ENCODE assay signal across 21 cellular contexts in genomic region chrX:33133320-33133719, GRCh38.
DNase-seq lines count a peak whose midpoint lies in the region; ATAC-seq and TF ChIP-seq lines count a peak whose summit lies in the region.
"Had no signal": no experiment of that assay in that cellular context is flagged by ENCODE, and none has a peak within 500 bp of the region (broad histone marks: within the 10 kb centered on the region; RNA-seq: fewer than 3 reads in every experiment).

No MANE protein-coding gene starts in this region.

- no peak overlapping the region for H3K27ac ChIP-seq in OCI-LY7 (ENCODE audit: low read depth, low read length, poor library complexity, severe bottlenecking)
- no peak overlapping the region for H3K27ac ChIP-seq in mammary epithelial cell (ENCODE audit: insufficient read depth, low read depth, low read length)
- H3K27ac ChIP-seq: BLaER1 treated with 17β-estradiol and CSF1 and Interleukin-3, amounts not matched to agents 10 nM and 100 nM had no signal

- no peak overlapping the region; the same call in 1 of the 2 replicates for H3K4me2 ChIP-seq in OCI-LY7 (ENCODE audit: low read length)
- H3K4me2 ChIP-seq in skeletal muscle satellite cell (ENCODE audit: low read length) = peak overlapping the region; percentile 36
- H3K4me2 ChIP-seq in mammary epithelial cell (ENCODE audit: insufficient read depth, low read depth, low read length) = no peak overlapping the region
- H3K4me2 ChIP-seq: BLaER1 treated with 17β-estradiol and CSF1 and Interleukin-3, amounts not matched to agents 10 nM and 100 nM; GM23338 had no signal

- no peaks in the 10 kb centered on the region for H4K20me1 ChIP-seq in OCI-LY7 (ENCODE audit: insufficient read depth, low read length)
- H4K20me1 ChIP-seq in mammary epithelial cell (ENCODE audit: insufficient read depth, low read length) = no peaks in the 10 kb centered on the region
- H4K20me1 ChIP-seq: BLaER1 treated with 17β-estradiol and CSF1 and Interleukin-3, amounts not matched to agents 10 nM and 100 nM had no signal

- H3K27ac Mint-ChIP-seq in stimulated activated memory B cell treated with anti-CD40 and anti-IgM and Interleukin-4, amounts not matched to agents 10 μg/mL and 1 μg/mL and 100 μg/mL, for 72 hours = no peak overlapping the region
- H3K27ac Mint-ChIP-seq: CD4-positive, alpha-beta memory T cell; GM23338; IgD-negative memory B cell had no signal

- POLR2A ChIA-PET in OCI-LY7 (lab: Charles Lee) = interaction anchor here (0.5 to 1.0 kb wide), 2 partner anchors 10 to 32 kb away, joined by 3 to 4 read pairs; no protein-coding TSS in a partner anchor

- H3K36me3 Mint-ChIP-seq in stimulated activated memory B cell treated with anti-CD40 and anti-IgM and Interleukin-4, amounts not matched to agents 10 μg/mL and 1 μg/mL and 100 μg/mL, for 72 hours = no peaks in the 10 kb centered on the region
- H3K36me3 Mint-ChIP-seq: CD4-positive, alpha-beta memory T cell; IgD-negative memory B cell had no signal

- TF ChIP-seq CTCF in OCI-LY7 (conservative IDR thresholded peaks at IDR 0.05; ENCODE audit: low read length) (no peak), mammary epithelial cell (conservative IDR thresholded peaks at IDR 0.05 in 1 of 2, IDR thresholded peaks at IDR 0.05 in 1 of 2; ENCODE audit: extremely low read depth in 1 of 2, insufficient read depth in 1 of 2, low read depth in 1 of 2, low read length in 2 of 2) (no peak)

- no peaks in the 10 kb centered on the region for H3K9me2 ChIP-seq in OCI-LY7 (ENCODE audit: insufficient read depth, low read length)

- BruUV-seq in OCI-LY7 (replicated peaks; lab: Mats Ljungman, UMichigan) = no TSS peak
- no TSS peak for BruUV-seq in mammary epithelial cell (replicated peaks; lab: Mats Ljungman, UMichigan)

- DNase-seq in NCI-H510A treated with DMSO at 0.1 percent for 48 hours (lab: John Stamatoyannopoulos, UW) = peak; percentile 6
- no peak for DNase-seq in NCI-H510A (lab: John Stamatoyannopoulos, UW)
- no peak for DNase-seq in OCI-LY7 (ENCODE audit: low spot score)
- peak; percentile 14 for DNase-seq in iris pigment epithelial cell (ENCODE audit: low read depth)
- no peak for DNase-seq in mammary epithelial cell
- DNase-seq: 8988T; Caco-2; CD4-positive, alpha-beta memory T cell; DMS 273 treated with DMSO at 0.1 percent for 48 hours; HCEC 1CT; NCI-H1694; NCI-H524; NCI-H82; PC-3; Right ventricle myocardium superior had no signal

- intact Hi-C loops in OCI-LY7 (cut with micrococcal nuclease; ENCODE audit: unreplicated experiment) = no loop called here
- intact Hi-C loops in mammary epithelial cell (cut with micrococcal nuclease) = no loop called here

- no peaks in the 10 kb centered on the region for H3K9me3 Mint-ChIP-seq in stimulated activated memory B cell treated with anti-CD40 and anti-IgM and Interleukin-4, amounts not matched to agents 10 μg/mL and 1 μg/mL and 100 μg/mL, for 72 hours
- H3K9me3 Mint-ChIP-seq: GM23338 had no signal

- peaks cover 18% of the 10 kb centered on the region; the same call in 1 of the 2 replicates for H3K9me3 ChIP-seq in OCI-LY7 (ENCODE audit: low read length)
- no peaks in the 10 kb centered on the region for H3K9me3 ChIP-seq in skeletal muscle satellite cell (replicated peaks; ENCODE audit: low read length)
- no peaks in the 10 kb centered on the region for H3K9me3 ChIP-seq in mammary epithelial cell (replicated peaks; ENCODE audit: insufficient read depth, low read length)
- H3K9me3 ChIP-seq: Caco-2 had no signal

- H3K27me3 Mint-ChIP-seq in stimulated activated memory B cell treated with anti-CD40 and anti-IgM and Interleukin-4, amounts not matched to agents 10 μg/mL and 1 μg/mL and 100 μg/mL, for 72 hours = no peaks in the 10 kb centered on the region
- H3K27me3 Mint-ChIP-seq: CD4-positive, alpha-beta memory T cell; IgD-negative memory B cell had no signal

- H3K4me1 Mint-ChIP-seq in stimulated activated memory B cell treated with anti-CD40 and anti-IgM and Interleukin-4, amounts not matched to agents 10 μg/mL and 1 μg/mL and 100 μg/mL, for 72 hours = no peaks in the 10 kb centered on the region
- H3K4me1 Mint-ChIP-seq: CD4-positive, alpha-beta memory T cell; IgD-negative memory B cell had no signal

- H3K79me2 ChIP-seq in OCI-LY7 (ENCODE audit: insufficient read depth, low read depth, low read length) (no peaks in the 10 kb centered on the region), mammary epithelial cell (ENCODE audit: insufficient read depth, low read length) (no peaks in the 10 kb centered on the region)

- CTCF ChIA-PET in OCI-LY7 (lab: Charles Lee; ENCODE audit: unreplicated experiment) (no interaction called here), mammary epithelial cell (lab: Charles Lee; ENCODE audit: low non-redundant PET) (no interaction called here)

- H3K9ac ChIP-seq in skeletal muscle satellite cell (ENCODE audit: low read depth, low read length) (no peak overlapping the region), mammary epithelial cell (ENCODE audit: insufficient read depth, low read length) (no peak overlapping the region)
- H3K9ac ChIP-seq: BLaER1 treated with 17β-estradiol and CSF1 and Interleukin-3, amounts not matched to agents 10 nM and 100 nM had no signal

- H3K27me3 ChIP-seq in skeletal muscle satellite cell (ENCODE audit: control insufficient read depth, insufficient read depth, low read length) (no peaks in the 10 kb centered on the region), mammary epithelial cell (ENCODE audit: insufficient read depth, low read length) (no peaks in the 10 kb centered on the region)

- dilution Hi-C loops in mammary epithelial cell (cut with HindIII; ENCODE audit: low sequenced_read_pairs) = no loop called here

- WGBS in mammary epithelial cell (ENCODE audit: low coverage, missing lambda C conversion rate) = 45% methylated on average over 3 of the region's 3 CpGs

- H2AFZ ChIP-seq in OCI-LY7 (ENCODE audit: low read length) (peak overlapping the region; percentile 67; the same call in 1 of the 2 replicates), mammary epithelial cell (ENCODE audit: low read depth, low read length) (no peak overlapping the region)
- H2AFZ ChIP-seq: GM23338 had no signal

- H3K4me1 ChIP-seq in OCI-LY7 (ENCODE audit: insufficient read depth, low read length, poor library complexity, severe bottlenecking) (peaks cover 61% of the 10 kb centered on the region), skeletal muscle satellite cell (ENCODE audit: control insufficient read depth, insufficient read depth, low read length) (peaks cover 8% of the 10 kb centered on the region), mammary epithelial cell (ENCODE audit: insufficient read depth, low read length) (no peaks in the 10 kb centered on the region)
- H3K4me1 ChIP-seq: Caco-2 had no signal

- in situ Hi-C loops in mammary epithelial cell (cut with MboI; ENCODE audit: low sequenced_read_pairs in 2 of 2) = no loop called here

- H3K4me3 ChIP-seq in OCI-LY7 (ENCODE audit: low read depth, low read length, poor library complexity, severe bottlenecking) (no peak overlapping the region), skeletal muscle satellite cell (ENCODE audit: low read length) (no peak overlapping the region), mammary epithelial cell (replicated peaks in 1 of 3; ENCODE audit: insufficient read depth in 1 of 3, low read depth in 2 of 3, low read length in 3 of 3) (no peak overlapping the region)
- H3K4me3 ChIP-seq: BLaER1 treated with 17β-estradiol and CSF1 and Interleukin-3, amounts not matched to agents 10 nM and 100 nM; GM23338 had no signal

- no peak overlapping the region for H3K4me3 Mint-ChIP-seq in stimulated activated memory B cell treated with anti-CD40 and anti-IgM and Interleukin-4, amounts not matched to agents 10 μg/mL and 1 μg/mL and 100 μg/mL, for 72 hours
- H3K4me3 Mint-ChIP-seq: CD4-positive, alpha-beta memory T cell; GM23338; IgD-negative memory B cell had no signal

- H3K36me3 ChIP-seq in OCI-LY7 (ENCODE audit: insufficient read depth, low read length) (peaks cover 25% of the 10 kb centered on the region), skeletal muscle satellite cell (ENCODE audit: insufficient read depth, low read length) (no peaks in the 10 kb centered on the region), mammary epithelial cell (ENCODE audit: insufficient read depth, low read length) (no peaks in the 10 kb centered on the region)
- H3K36me3 ChIP-seq: BLaER1 treated with 17β-estradiol and CSF1 and Interleukin-3, amounts not matched to agents 10 nM and 100 nM had no signal

- ATAC-seq in GM18909 (IDR thresholded peaks at IDR 0.05; ENCODE audit: poor library complexity, unreplicated experiment) = no peak
- no peak for ATAC-seq in stimulated activated memory B cell treated with anti-CD40 and anti-IgM and Interleukin-4, amounts not matched to agents 10 μg/mL and 1 μg/mL and 100 μg/mL, for 72 hours
- ATAC-seq: GM23338, PC-3 had no signal

Comparison
In these comparisons a context has a peak if more than half of its experiments do, and no peak if none do; other contexts are left out.
1. DNase-seq: peak in NCI-H510A treated with DMSO at 0.1 percent for 48 hours (single experiment) and iris pigment epithelial cell (single experiment); none in NCI-H510A (single experiment), OCI-LY7 (single experiment) and mammary epithelial cell (single experiment).